In genomic region chr5:101440173-101440572, GRCh38 we compare ENCODE assay signal across 23 cellular contexts.
"Had no signal": no experiment of that assay in that cellular context is flagged by ENCODE, and none has a peak within 500 bp of the region (broad histone marks: within the 10 kb centered on the region; RNA-seq: fewer than 3 reads in every experiment).

No MANE protein-coding gene starts in this region.

- DNase-seq: NCI-H1092, NCI-H1105 treated with DMSO at 0.1 percent for 48 hours, NCI-H1417 treated with DMSO at 0.1 percent for 48 hours, NCI-H146, NCI-H1694 treated with DMSO at 0.1 percent for 48 hours, NCI-H1930, NCI-H2081, NCI-H2107, NCI-H226, NCI-H446, NCI-H510A, NCI-H526, NCI-H82, PC-3, SHP77, SK-N-SH, SW 1271, T-helper 1 cell had no signal

- H3K4me2 ChIP-seq: SK-N-SH had no signal

- H3K27ac Mint-ChIP-seq: IgD-negative memory B cell had no signal

- H3K9me3 ChIP-seq: SK-N-SH had no signal

- H3K36me3 Mint-ChIP-seq: IgD-negative memory B cell had no signal

- ATAC-seq: K562, Panc1, PC-3 had no signal

- H3K4me3 ChIP-seq: K562 had no signal

- H3K9ac ChIP-seq: SK-N-SH had no signal

- H3K4me3 Mint-ChIP-seq: IgD-negative memory B cell had no signal

- H3K4me1 Mint-ChIP-seq: IgD-negative memory B cell had no signal

- H3K27ac ChIP-seq: HL-60, RWPE1 had no signal
